In the genomic region with DNA sequence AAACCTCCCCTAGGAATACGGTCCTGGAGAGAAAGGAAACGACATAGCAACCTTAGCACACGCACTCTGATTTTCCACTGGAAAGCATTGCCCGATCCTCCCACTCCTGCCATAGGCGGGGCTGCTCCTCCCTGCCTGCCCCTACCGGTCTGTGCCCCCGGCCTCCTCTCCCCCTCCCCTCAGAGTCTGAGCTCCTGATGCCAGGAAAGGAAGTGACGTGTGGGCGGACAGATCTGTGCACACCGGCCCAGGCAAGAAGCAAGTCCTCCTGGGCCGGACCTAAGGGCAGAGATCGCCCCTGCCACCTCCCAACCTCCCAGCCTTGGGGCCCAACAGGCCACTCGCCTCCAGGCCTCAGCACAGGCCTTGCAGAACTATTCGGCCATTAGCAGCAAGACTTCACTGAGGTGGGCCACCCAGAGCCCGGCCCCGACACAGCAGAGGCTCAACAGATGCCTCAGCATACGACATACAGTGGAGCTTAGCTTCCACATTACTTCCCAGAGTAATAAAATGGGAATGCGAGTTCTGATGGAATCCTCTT, we compare ENCODE assay signal across 1 cellular context.
TF ChIP-seq lines count a peak whose summit lies in the region.

No MANE protein-coding gene starts in this region.

TF ChIP-seq in HepG2, 621 proteins besides CTCF, POLR2A, EP300 and RAD21 (continued from another document and continues in another):
- TF ChIP-seq ZNF792 (CRISPR knock-in tag; IDR thresholded peaks at IDR 0.05) (0 out of 2 replicates have a peak, but pooled peaks have one; percentile 30), ZNF484 (CRISPR knock-in tag; IDR thresholded peaks at IDR 0.05; ENCODE audit: borderline replicate concordance, low read depth) (no peak), KLF9 (CRISPR knock-in tag; IDR thresholded peaks at IDR 0.05; ENCODE audit: low read depth) (no peak), ZNF10 (CRISPR knock-in tag; IDR thresholded peaks at IDR 0.05; ENCODE audit: borderline replicate concordance, low read depth) (no peak), SNAI1 (CRISPR knock-in tag; IDR thresholded peaks at IDR 0.05; ENCODE audit: borderline replicate concordance) (no peak), ARNT (IDR thresholded peaks at IDR 0.05) (no peak), ZFP36 (IDR thresholded peaks at IDR 0.05; ENCODE audit: borderline replicate concordance, low read depth, low read length, partially characterized antibody) (no peak), CHCHD3 (CRISPR knock-in tag; IDR thresholded peaks at IDR 0.05) (no peak), NR1H2 (CRISPR knock-in tag; IDR thresholded peaks at IDR 0.05; ENCODE audit: borderline replicate concordance, low read depth) (no peak), ZNF816 (CRISPR knock-in tag; IDR thresholded peaks at IDR 0.05; ENCODE audit: borderline replicate concordance) (no peak), GTF2F1 (IDR thresholded peaks at IDR 0.05; ENCODE audit: low read length) (no peak), ZNF713 (CRISPR knock-in tag; IDR thresholded peaks at IDR 0.05) (no peak), NR2F2 (IDR thresholded peaks at IDR 0.05; ENCODE audit: borderline replicate concordance, low read depth) (peak; percentile 38; the same call in 1 of the 2 replicates), ZNF251 (CRISPR knock-in tag; IDR thresholded peaks at IDR 0.05) (no peak), SIX1 (CRISPR knock-in tag; IDR thresholded peaks at IDR 0.05; ENCODE audit: borderline replicate concordance) (no peak), ZBTB7B (CRISPR knock-in tag; IDR thresholded peaks at IDR 0.05) (no peak), SRY (CRISPR knock-in tag; IDR thresholded peaks at IDR 0.05) (no peak), CENPT (CRISPR knock-in tag; IDR thresholded peaks at IDR 0.05; ENCODE audit: low read depth) (no peak), ZNF354B (CRISPR knock-in tag; IDR thresholded peaks at IDR 0.05) (no peak), ZNF672 (CRISPR knock-in tag; IDR thresholded peaks at IDR 0.05) (no peak), CENPX (CRISPR knock-in tag; IDR thresholded peaks at IDR 0.05) (no peak), ZNF557 (CRISPR knock-in tag; IDR thresholded peaks at IDR 0.05) (no peak), ZNF20 (CRISPR knock-in tag; IDR thresholded peaks at IDR 0.05) (no peak), ZNF510 (CRISPR knock-in tag; IDR thresholded peaks at IDR 0.05; ENCODE audit: low read depth) (no peak), HOXA5 (CRISPR knock-in tag; IDR thresholded peaks at IDR 0.05) (no peak)
- TF ChIP-seq, protein P1, sequence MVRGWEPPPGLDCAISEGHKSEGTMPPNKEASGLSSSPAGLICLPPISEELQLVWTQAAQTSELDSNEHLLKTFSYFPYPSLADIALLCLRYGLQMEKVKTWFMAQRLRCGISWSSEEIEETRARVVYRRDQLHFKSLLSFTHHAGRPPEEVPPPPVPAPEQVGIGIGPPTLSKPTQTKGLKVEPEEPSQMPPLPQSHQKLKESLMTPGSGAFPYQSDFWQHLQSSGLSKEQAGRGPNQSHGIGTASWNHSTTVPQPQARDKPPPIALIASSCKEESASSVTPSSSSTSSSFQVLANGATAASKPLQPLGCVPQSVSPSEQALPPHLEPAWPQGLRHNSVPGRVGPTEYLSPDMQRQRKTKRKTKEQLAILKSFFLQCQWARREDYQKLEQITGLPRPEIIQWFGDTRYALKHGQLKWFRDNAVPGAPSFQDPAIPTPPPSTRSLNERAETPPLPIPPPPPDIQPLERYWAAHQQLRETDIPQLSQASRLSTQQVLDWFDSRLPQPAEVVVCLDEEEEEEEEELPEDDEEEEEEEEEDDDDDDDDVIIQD (CRISPR knock-in tag; IDR thresholded peaks at IDR 0.05; ENCODE audit: low read depth), result no peak
- TF ChIP-seq, protein P2, sequence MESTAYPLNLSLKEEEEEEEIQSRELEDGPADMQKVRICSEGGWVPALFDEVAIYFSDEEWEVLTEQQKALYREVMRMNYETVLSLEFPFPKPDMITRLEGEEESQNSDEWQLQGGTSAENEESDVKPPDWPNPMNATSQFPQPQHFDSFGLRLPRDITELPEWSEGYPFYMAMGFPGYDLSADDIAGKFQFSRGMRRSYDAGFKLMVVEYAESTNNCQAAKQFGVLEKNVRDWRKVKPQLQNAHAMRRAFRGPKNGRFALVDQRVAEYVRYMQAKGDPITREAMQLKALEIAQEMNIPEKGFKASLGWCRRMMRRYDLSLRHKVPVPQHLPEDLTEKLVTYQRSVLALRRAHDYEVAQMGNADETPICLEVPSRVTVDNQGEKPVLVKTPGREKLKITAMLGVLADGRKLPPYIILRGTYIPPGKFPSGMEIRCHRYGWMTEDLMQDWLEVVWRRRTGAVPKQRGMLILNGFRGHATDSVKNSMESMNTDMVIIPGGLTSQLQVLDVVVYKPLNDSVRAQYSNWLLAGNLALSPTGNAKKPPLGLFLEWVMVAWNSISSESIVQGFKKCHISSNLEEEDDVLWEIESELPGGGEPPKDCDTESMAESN (CRISPR knock-in tag; conservative IDR thresholded peaks at IDR 0.05), result no peak
- TF ChIP-seq, protein P3, sequence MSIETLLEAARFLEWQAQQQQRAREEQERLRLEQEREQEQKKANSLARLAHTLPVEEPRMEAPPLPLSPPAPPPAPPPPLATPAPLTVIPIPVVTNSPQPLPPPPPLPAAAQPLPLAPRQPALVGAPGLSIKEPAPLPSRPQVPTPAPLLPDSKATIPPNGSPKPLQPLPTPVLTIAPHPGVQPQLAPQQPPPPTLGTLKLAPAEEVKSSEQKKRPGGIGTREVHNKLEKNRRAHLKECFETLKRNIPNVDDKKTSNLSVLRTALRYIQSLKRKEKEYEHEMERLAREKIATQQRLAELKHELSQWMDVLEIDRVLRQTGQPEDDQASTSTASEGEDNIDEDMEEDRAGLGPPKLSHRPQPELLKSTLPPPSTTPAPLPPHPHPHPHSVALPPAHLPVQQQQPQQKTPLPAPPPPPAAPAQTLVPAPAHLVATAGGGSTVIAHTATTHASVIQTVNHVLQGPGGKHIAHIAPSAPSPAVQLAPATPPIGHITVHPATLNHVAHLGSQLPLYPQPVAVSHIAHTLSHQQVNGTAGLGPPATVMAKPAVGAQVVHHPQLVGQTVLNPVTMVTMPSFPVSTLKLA (IDR thresholded peaks at IDR 0.05), result no peak
- TF ChIP-seq, protein P4, sequence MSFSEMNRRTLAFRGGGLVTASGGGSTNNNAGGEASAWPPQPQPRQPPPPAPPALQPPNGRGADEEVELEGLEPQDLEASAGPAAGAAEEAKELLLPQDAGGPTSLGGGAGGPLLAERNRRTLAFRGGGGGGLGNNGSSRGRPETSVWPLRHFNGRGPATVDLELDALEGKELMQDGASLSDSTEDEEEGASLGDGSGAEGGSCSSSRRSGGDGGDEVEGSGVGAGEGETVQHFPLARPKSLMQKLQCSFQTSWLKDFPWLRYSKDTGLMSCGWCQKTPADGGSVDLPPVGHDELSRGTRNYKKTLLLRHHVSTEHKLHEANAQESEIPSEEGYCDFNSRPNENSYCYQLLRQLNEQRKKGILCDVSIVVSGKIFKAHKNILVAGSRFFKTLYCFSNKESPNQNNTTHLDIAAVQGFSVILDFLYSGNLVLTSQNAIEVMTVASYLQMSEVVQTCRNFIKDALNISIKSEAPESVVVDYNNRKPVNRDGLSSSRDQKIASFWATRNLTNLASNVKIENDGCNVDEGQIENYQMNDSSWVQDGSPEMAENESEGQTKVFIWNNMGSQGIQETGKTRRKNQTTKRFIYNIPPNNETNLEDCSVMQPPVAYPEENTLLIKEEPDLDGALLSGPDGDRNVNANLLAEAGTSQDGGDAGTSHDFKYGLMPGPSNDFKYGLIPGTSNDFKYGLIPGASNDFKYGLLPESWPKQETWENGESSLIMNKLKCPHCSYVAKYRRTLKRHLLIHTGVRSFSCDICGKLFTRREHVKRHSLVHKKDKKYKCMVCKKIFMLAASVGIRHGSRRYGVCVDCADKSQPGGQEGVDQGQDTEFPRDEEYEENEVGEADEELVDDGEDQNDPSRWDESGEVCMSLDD (CRISPR knock-in tag; IDR thresholded peaks at IDR 0.05; ENCODE audit: borderline replicate concordance), result no peak
- TF ChIP-seq, protein P5, sequence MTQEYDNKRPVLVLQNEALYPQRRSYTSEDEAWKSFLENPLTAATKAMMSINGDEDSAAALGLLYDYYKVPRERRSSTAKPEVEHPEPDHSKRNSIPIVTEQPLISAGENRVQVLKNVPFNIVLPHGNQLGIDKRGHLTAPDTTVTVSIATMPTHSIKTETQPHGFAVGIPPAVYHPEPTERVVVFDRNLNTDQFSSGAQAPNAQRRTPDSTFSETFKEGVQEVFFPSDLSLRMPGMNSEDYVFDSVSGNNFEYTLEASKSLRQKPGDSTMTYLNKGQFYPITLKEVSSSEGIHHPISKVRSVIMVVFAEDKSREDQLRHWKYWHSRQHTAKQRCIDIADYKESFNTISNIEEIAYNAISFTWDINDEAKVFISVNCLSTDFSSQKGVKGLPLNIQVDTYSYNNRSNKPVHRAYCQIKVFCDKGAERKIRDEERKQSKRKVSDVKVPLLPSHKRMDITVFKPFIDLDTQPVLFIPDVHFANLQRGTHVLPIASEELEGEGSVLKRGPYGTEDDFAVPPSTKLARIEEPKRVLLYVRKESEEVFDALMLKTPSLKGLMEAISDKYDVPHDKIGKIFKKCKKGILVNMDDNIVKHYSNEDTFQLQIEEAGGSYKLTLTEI (CRISPR knock-in tag; conservative IDR thresholded peaks at IDR 0.05), result no peak
- TF ChIP-seq, protein P6, sequence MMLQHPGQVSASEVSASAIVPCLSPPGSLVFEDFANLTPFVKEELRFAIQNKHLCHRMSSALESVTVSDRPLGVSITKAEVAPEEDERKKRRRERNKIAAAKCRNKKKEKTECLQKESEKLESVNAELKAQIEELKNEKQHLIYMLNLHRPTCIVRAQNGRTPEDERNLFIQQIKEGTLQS (CRISPR knock-in tag; IDR thresholded peaks at IDR 0.05), result no peak
- TF ChIP-seq, protein P7, sequence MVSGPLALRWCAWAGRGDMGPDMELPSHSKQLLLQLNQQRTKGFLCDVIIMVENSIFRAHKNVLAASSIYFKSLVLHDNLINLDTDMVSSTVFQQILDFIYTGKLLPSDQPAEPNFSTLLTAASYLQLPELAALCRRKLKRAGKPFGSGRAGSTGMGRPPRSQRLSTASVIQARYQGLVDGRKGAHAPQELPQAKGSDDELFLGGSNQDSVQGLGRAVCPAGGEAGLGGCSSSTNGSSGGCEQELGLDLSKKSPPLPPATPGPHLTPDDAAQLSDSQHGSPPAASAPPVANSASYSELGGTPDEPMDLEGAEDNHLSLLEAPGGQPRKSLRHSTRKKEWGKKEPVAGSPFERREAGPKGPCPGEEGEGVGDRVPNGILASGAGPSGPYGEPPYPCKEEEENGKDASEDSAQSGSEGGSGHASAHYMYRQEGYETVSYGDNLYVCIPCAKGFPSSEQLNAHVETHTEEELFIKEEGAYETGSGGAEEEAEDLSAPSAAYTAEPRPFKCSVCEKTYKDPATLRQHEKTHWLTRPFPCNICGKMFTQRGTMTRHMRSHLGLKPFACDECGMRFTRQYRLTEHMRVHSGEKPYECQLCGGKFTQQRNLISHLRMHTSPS (CRISPR knock-in tag; IDR thresholded peaks at IDR 0.05; ENCODE audit: low read depth), result peak; percentile 74; the same call in 1 of the 2 replicates
- TF ChIP-seq, protein P8, sequence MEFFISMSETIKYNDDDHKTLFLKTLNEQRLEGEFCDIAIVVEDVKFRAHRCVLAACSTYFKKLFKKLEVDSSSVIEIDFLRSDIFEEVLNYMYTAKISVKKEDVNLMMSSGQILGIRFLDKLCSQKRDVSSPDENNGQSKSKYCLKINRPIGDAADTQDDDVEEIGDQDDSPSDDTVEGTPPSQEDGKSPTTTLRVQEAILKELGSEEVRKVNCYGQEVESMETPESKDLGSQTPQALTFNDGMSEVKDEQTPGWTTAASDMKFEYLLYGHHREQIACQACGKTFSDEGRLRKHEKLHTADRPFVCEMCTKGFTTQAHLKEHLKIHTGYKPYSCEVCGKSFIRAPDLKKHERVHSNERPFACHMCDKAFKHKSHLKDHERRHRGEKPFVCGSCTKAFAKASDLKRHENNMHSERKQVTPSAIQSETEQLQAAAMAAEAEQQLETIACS (CRISPR knock-in tag; IDR thresholded peaks at IDR 0.05), result no peak
- TF ChIP-seq, protein P9, sequence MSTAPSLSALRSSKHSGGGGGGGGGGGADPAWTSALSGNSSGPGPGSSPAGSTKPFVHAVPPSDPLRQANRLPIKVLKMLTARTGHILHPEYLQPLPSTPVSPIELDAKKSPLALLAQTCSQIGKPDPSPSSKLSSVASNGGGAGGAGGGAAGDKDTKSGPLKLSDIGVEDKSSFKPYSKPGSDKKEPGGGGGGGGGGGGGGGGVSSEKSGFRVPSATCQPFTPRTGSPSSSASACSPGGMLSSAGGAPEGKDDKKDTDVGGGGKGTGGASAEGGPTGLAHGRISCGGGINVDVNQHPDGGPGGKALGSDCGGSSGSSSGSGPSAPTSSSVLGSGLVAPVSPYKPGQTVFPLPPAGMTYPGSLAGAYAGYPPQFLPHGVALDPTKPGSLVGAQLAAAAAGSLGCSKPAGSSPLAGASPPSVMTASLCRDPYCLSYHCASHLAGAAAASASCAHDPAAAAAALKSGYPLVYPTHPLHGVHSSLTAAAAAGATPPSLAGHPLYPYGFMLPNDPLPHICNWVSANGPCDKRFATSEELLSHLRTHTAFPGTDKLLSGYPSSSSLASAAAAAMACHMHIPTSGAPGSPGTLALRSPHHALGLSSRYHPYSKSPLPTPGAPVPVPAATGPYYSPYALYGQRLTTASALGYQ (CRISPR knock-in tag; IDR thresholded peaks at IDR 0.05), result no peak
- TF ChIP-seq, protein P10, sequence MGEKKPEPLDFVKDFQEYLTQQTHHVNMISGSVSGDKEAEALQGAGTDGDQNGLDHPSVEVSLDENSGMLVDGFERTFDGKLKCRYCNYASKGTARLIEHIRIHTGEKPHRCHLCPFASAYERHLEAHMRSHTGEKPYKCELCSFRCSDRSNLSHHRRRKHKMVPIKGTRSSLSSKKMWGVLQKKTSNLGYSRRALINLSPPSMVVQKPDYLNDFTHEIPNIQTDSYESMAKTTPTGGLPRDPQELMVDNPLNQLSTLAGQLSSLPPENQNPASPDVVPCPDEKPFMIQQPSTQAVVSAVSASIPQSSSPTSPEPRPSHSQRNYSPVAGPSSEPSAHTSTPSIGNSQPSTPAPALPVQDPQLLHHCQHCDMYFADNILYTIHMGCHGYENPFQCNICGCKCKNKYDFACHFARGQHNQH (CRISPR knock-in tag; IDR thresholded peaks at IDR 0.05), result no peak
- TF ChIP-seq, protein P11, sequence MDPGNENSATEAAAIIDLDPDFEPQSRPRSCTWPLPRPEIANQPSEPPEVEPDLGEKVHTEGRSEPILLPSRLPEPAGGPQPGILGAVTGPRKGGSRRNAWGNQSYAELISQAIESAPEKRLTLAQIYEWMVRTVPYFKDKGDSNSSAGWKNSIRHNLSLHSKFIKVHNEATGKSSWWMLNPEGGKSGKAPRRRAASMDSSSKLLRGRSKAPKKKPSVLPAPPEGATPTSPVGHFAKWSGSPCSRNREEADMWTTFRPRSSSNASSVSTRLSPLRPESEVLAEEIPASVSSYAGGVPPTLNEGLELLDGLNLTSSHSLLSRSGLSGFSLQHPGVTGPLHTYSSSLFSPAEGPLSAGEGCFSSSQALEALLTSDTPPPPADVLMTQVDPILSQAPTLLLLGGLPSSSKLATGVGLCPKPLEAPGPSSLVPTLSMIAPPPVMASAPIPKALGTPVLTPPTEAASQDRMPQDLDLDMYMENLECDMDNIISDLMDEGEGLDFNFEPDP (CRISPR knock-in tag; conservative IDR thresholded peaks at IDR 0.05), result no peak
